In genomic region chrX:118736394-118737010, GRCh38 we compare ENCODE assay signal across 16 cellular contexts. TPM values are rescaled to one million over a fixed set of nuclear protein-coding genes. Genes with fewer than 3 reads are reported as not detected.
DNase-seq lines count a peak whose midpoint lies in the region; ATAC-seq and TF ChIP-seq lines count a peak whose summit lies in the region.
"Had no signal": no experiment of that assay in that cellular context is flagged by ENCODE, and none has a peak within 500 bp of the region (broad histone marks: within the 10 kb centered on the region; RNA-seq: fewer than 3 reads in every experiment).

No MANE protein-coding gene starts in this region.

- H3K4me1 Mint-ChIP-seq in naive B cell = peaks cover 8 to 28% (median 26%) of the 10 kb centered on the region in 3 donors
- H3K4me1 Mint-ChIP-seq in activated CD4-positive, alpha-beta T cell treated with anti-CD3 and anti-CD28 coated beads, Interleukin-2, amount 10 ng/mL, durations not matched to agents 7 days and 5 days = peaks cover 7% of the 10 kb centered on the region
- H3K4me1 Mint-ChIP-seq in progenitor cell of endocrine pancreas (ENCODE audit: low read depth) = no peaks in the 10 kb centered on the region
- H3K4me1 Mint-ChIP-seq: GM23338 had no signal

- peaks cover 0 to 3% of the 10 kb centered on the region in 2 donors for H3K36me3 ChIP-seq in left lung
- H3K36me3 ChIP-seq: ascending aorta, left ventricle myocardium inferior had no signal

- peaks cover 2 to 26% (median 11%) of the 10 kb centered on the region in 7 donors for H3K9me3 Mint-ChIP-seq in naive B cell
- peaks cover 6% of the 10 kb centered on the region for H3K9me3 Mint-ChIP-seq in activated CD4-positive, alpha-beta T cell treated with anti-CD3 and anti-CD28 coated beads, Interleukin-2, amount 10 ng/mL, durations not matched to agents 7 days and 5 days
- H3K9me3 Mint-ChIP-seq in progenitor cell of endocrine pancreas (ENCODE audit: low read depth) = peaks cover 41% of the 10 kb centered on the region
- H3K9me3 Mint-ChIP-seq: CD8-positive, alpha-beta T cell had no signal

- H3K9me3 ChIP-seq in left lung = no peaks in the 10 kb centered on the region
- H3K9me3 ChIP-seq: ascending aorta had no signal

- POLR2A ChIA-PET in activated CD4-positive, alpha-beta T cell treated with anti-CD3 and anti-CD28 coated beads, Interleukin-2, amount 10 ng/mL, durations not matched to agents 7 days and 5 days (lab: Charles Lee) = no interaction called here

- no peaks in the 10 kb centered on the region for H3K4me1 ChIP-seq in left lung
- H3K4me1 ChIP-seq: ascending aorta had no signal

- DNase-seq in naive B cell = no peak
- DNase-seq in activated CD4-positive, alpha-beta T cell treated with anti-CD3 and anti-CD28 coated beads, Interleukin-2, amount 10 ng/mL, durations not matched to agents 7 days and 5 days = no peak
- DNase-seq in progenitor cell of endocrine pancreas (ENCODE audit: low spot score, unreplicated experiment) = no peak
- no peak for DNase-seq in left lung
- no peak for DNase-seq in midbrain (lab: John Stamatoyannopoulos, UW)
- DNase-seq: CD8-positive, alpha-beta T cell; effector memory CD4-positive, alpha-beta T cell; left ventricle myocardium inferior; NCI-H1048; NCI-H510A treated with DMSO at 0.1 percent for 48 hours; stimulated activated naive CD4-positive, alpha-beta T cell had no signal

- TF ChIP-seq CTCF in progenitor cell of endocrine pancreas (IDR thresholded peaks at IDR 0.05; ENCODE audit: unreplicated experiment) (no peak), left lung (IDR thresholded peaks at IDR 0.05) (no peak)

- H3K4me3 ChIP-seq in left lung = no peak overlapping the region
- H3K4me3 ChIP-seq: ascending aorta, GM23338, left ventricle myocardium inferior had no signal

- no peaks in the 10 kb centered on the region for H3K27me3 ChIP-seq in left lung
- H3K27me3 ChIP-seq: ascending aorta had no signal

- CTCF ChIA-PET in activated CD4-positive, alpha-beta T cell treated with anti-CD3 and anti-CD28 coated beads, Interleukin-2, amount 10 ng/mL, durations not matched to agents 7 days and 5 days (lab: Charles Lee) = no interaction called here

- H3K27me3 Mint-ChIP-seq in naive B cell (no peaks in the 10 kb centered on the region), progenitor cell of endocrine pancreas (no peaks in the 10 kb centered on the region)
- peaks cover 9% of the 10 kb centered on the region for H3K27me3 Mint-ChIP-seq in activated CD4-positive, alpha-beta T cell treated with anti-CD3 and anti-CD28 coated beads, Interleukin-2, amount 10 ng/mL, durations not matched to agents 7 days and 5 days

- H3K4me3 Mint-ChIP-seq in naive B cell (peak overlapping the region; percentile 26 to 76 (median 44)), progenitor cell of endocrine pancreas (ENCODE audit: low read depth) (no peak overlapping the region)
- no peak overlapping the region for H3K4me3 Mint-ChIP-seq in activated CD4-positive, alpha-beta T cell treated with anti-CD3 and anti-CD28 coated beads, Interleukin-2, amount 10 ng/mL, durations not matched to agents 7 days and 5 days
- H3K4me3 Mint-ChIP-seq: CD8-positive, alpha-beta T cell; GM23338 had no signal

- H3K27ac ChIP-seq in left lung = no peak overlapping the region
- H3K27ac ChIP-seq: ascending aorta, left ventricle myocardium inferior had no signal

- H3K27ac Mint-ChIP-seq in naive B cell = peak overlapping the region; percentile 39 to 96 (median 90)
- H3K27ac Mint-ChIP-seq in activated CD4-positive, alpha-beta T cell treated with anti-CD3 and anti-CD28 coated beads, Interleukin-2, amount 10 ng/mL, durations not matched to agents 7 days and 5 days = no peak overlapping the region
- H3K27ac Mint-ChIP-seq in progenitor cell of endocrine pancreas = no peak overlapping the region
- H3K27ac Mint-ChIP-seq: CD8-positive, alpha-beta T cell; GM23338 had no signal

- ATAC-seq in GM18870 (IDR thresholded peaks at IDR 0.05; ENCODE audit: unreplicated experiment) (peak; percentile 90), GM21825 (IDR thresholded peaks at IDR 0.05; ENCODE audit: unreplicated experiment) (peak; percentile 86), HG03457 (IDR thresholded peaks at IDR 0.05; ENCODE audit: unreplicated experiment) (peak; percentile 77), naive B cell (ENCODE audit: low read depth in 2 of 2) (peak; percentile 85 to 94), left lung (no peak)
- ATAC-seq: CD8-positive, alpha-beta T cell; GM23338 had no signal

- intact Hi-C loops in left lung (cut with DNase I) = no loop called here

- H3K36me3 Mint-ChIP-seq in naive B cell (peaks cover 4 to 17% of the 10 kb centered on the region in 2 donors), progenitor cell of endocrine pancreas (ENCODE audit: insufficient read depth) (peaks cover 1% of the 10 kb centered on the region)
- peaks cover 3% of the 10 kb centered on the region for H3K36me3 Mint-ChIP-seq in activated CD4-positive, alpha-beta T cell treated with anti-CD3 and anti-CD28 coated beads, Interleukin-2, amount 10 ng/mL, durations not matched to agents 7 days and 5 days (ENCODE audit: low read depth)
- H3K36me3 Mint-ChIP-seq: CD8-positive, alpha-beta T cell had no signal

RNA-seq across cellular contexts. Expression of gene IL13RA1, which starts 9.1 kb away (rescaled TPM):
- polyA plus RNA-seq in naive B cell (ENCODE audit: low read depth in 6 of 6) = 100 to 1,000 TPM in 1 of 6 donors, 10 to 100 TPM in 5; 28.9 to 109 (median 41.7) TPM
- under 1 TPM in 1 of 2 experiments, not detected in 1; 0.04 TPM for total RNA-seq in activated CD4-positive, alpha-beta T cell treated with anti-CD3 and anti-CD28 coated beads, Interleukin-2, amount 10 ng/mL, durations not matched to agents 7 days and 5 days
- total RNA-seq in progenitor cell of endocrine pancreas (29.9 and 30.8 TPM in 2 replicates), left lung (10 to 100 TPM; 77.8 to 87.3 TPM)

Comparison
In these comparisons a context has a peak if more than half of its experiments do, and no peak if none do; other contexts are left out.
1. H3K27ac Mint-ChIP-seq: peak in naive B cell (6 of 6); none in activated CD4-positive, alpha-beta T cell treated with anti-CD3 and anti-CD28 coated beads, Interleukin-2, amount 10 ng/mL, durations not matched to agents 7 days and 5 days (single experiment) and progenitor cell of endocrine pancreas (single experiment).
2. H3K4me3 Mint-ChIP-seq: peak in naive B cell (8 of 8); none in activated CD4-positive, alpha-beta T cell treated with anti-CD3 and anti-CD28 coated beads, Interleukin-2, amount 10 ng/mL, durations not matched to agents 7 days and 5 days (single experiment) and progenitor cell of endocrine pancreas (single experiment).
3. RNA of gene IL13RA1, which starts 9.1 kb away (total RNA-seq): 77.8 to 87.3 TPM in left lung and 29.9 to 30.8 TPM in progenitor cell of endocrine pancreas; 0.04 TPM in activated CD4-positive, alpha-beta T cell treated with anti-CD3 and anti-CD28 coated beads, Interleukin-2, amount 10 ng/mL, durations not matched to agents 7 days and 5 days; every median in the first group is over 10 times any median in the second.